8 cellular contexts compared by ENCODE assay signal in the genomic region with DNA sequence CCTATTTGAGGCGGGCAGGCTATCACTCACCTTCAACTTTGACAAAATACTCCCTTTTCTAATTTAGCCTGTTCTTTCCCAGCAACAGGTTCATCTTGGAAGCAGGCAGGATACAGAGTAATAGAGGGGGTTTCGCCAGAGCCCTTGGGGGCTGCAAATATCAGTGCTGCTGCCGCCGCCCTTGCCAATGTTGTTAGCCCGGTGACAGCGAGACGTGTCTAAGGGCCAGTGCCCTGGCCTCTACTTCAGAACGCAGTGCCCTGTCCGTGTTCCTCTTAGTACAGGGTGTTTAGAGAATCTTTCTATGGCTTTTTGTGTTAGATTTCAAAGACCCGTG. TPM values are rescaled to one million over a fixed set of nuclear protein-coding genes. Genes with fewer than 3 reads are reported as not detected.
DNase-seq lines count a peak whose midpoint lies in the region; ATAC-seq, FAIRE-seq and TF ChIP-seq lines count a peak whose summit lies in the region.

No MANE protein-coding gene starts in this region.

- no peaks in the 10 kb centered on the region for H3K27me3 ChIP-seq in SJCRH30
- no peaks in the 10 kb centered on the region for H3K27me3 ChIP-seq in colonic mucosa
- H3K27me3 ChIP-seq in upper lobe of right lung = no peaks in the 10 kb centered on the region

- H3K9me3 Mint-ChIP-seq in mesothelial cell of epicardium = no peaks in the 10 kb centered on the region

- peaks cover 21% of the 10 kb centered on the region for H3K4me1 Mint-ChIP-seq in mesothelial cell of epicardium

- ATAC-seq in upper lobe of right lung (no peak), GM21529 (IDR thresholded peaks at IDR 0.05; ENCODE audit: unreplicated experiment) (no peak)

- FAIRE-seq in GM19239 (lab: Jason Lieb, UNC) = peak; percentile 42

- DNase-seq in GM19239 (ENCODE audit: insufficient read length, low spot score) (no peak), SJCRH30 (no peak), colonic mucosa (peak; percentile 47), mesothelial cell of epicardium (ENCODE audit: low spot score in 2 of 2, unreplicated experiment in 2 of 2) (peak in 1 of 2 experiments; percentile 40), upper lobe of right lung (no peak), COR-L47 (lab: John Stamatoyannopoulos, UW) (no peak), NCI-H510A (lab: John Stamatoyannopoulos, UW) (no peak)

- intact Hi-C loops in colonic mucosa (cut with DNase I) = no loop called here
- intact Hi-C loops in upper lobe of right lung (cut with DNase I) = no loop called here

- peak overlapping the region; percentile 92 for H3K4me3 ChIP-seq in SJCRH30
- peak overlapping the region; percentile 77 for H3K4me3 ChIP-seq in colonic mucosa
- H3K4me3 ChIP-seq in upper lobe of right lung = peak overlapping the region; percentile 86

- H3K36me3 ChIP-seq in SJCRH30 = peaks cover 20% of the 10 kb centered on the region
- no peaks in the 10 kb centered on the region for H3K36me3 ChIP-seq in colonic mucosa
- peaks cover 22% of the 10 kb centered on the region for H3K36me3 ChIP-seq in upper lobe of right lung

- H3K27ac ChIP-seq in SJCRH30 = peak overlapping the region; percentile 72
- peak overlapping the region; percentile 92 for H3K27ac ChIP-seq in colonic mucosa
- peak overlapping the region; percentile 95 for H3K27ac ChIP-seq in upper lobe of right lung

- H3K27ac Mint-ChIP-seq in mesothelial cell of epicardium = peak overlapping the region; percentile 94

- H3K27me3 Mint-ChIP-seq in mesothelial cell of epicardium (ENCODE audit: low read depth) = no peaks in the 10 kb centered on the region

- no peaks in the 10 kb centered on the region for H3K9me3 ChIP-seq in SJCRH30 (replicated peaks)
- no peaks in the 10 kb centered on the region for H3K9me3 ChIP-seq in colonic mucosa
- no peaks in the 10 kb centered on the region for H3K9me3 ChIP-seq in upper lobe of right lung

- H3K4me1 ChIP-seq in SJCRH30 (0 out of 2 replicates have a peak, but pooled peaks cover 2% of the 10 kb centered on the region), colonic mucosa (peaks cover 9% of the 10 kb centered on the region), upper lobe of right lung (peaks cover 51% of the 10 kb centered on the region)

- peak overlapping the region; percentile 82 for H3K4me3 Mint-ChIP-seq in mesothelial cell of epicardium

- TF ChIP-seq CTCF in colonic mucosa (IDR thresholded peaks at IDR 0.05) (no peak), mesothelial cell of epicardium (IDR thresholded peaks at IDR 0.05; ENCODE audit: unreplicated experiment) (no peak), upper lobe of right lung (IDR thresholded peaks at IDR 0.05) (no peak)

- peak overlapping the region; percentile 98 to 100 for H3K9ac ChIP-seq in colonic mucosa (ENCODE audit: low read depth in 2 of 2, low read length in 2 of 2)

- peaks cover 3% of the 10 kb centered on the region for H3K36me3 Mint-ChIP-seq in mesothelial cell of epicardium

RNA-seq across cellular contexts. Expression of a gene that starts 0.7 kb away (rescaled TPM):
- total RNA-seq in SJCRH30 (2014; rRNA removed; shearing (Covaris generic)) = 41.7 and 43.2 TPM in 2 replicates
- total RNA-seq in colonic mucosa (10 to 100 TPM; 56.5 to 67.1 TPM), mesothelial cell of epicardium (39.0 to 40.0 TPM (median 39.0 TPM) in 3 replicates), upper lobe of right lung (46.0 TPM)

RNA-seq across cellular contexts. Expression of a gene that starts 1.2 kb away (rescaled TPM):
- total RNA-seq in SJCRH30 (2014; rRNA removed; shearing (Covaris generic)) = 80.2 and 85.7 TPM in 2 replicates
- 100 to 1,000 TPM; 246 to 264 TPM for total RNA-seq in colonic mucosa
- total RNA-seq in mesothelial cell of epicardium = 58.9 to 62.0 TPM (median 59.4 TPM) in 3 replicates
- 109 TPM for total RNA-seq in upper lobe of right lung
